ENCODE assay signal across 11 cellular contexts in genomic region chr13:96771501-96772367, GRCh38.
A peak's percentile ranks its signal among the peaks of the same experiment; 100 is the strongest.
DNase-seq lines count a peak whose midpoint lies in the region; ATAC-seq and TF ChIP-seq lines count a peak whose summit lies in the region.
"Had no signal": no experiment of that assay in that cellular context is flagged by ENCODE, and none has a peak within 500 bp of the region (broad histone marks: within the 10 kb centered on the region; RNA-seq: fewer than 3 reads in every experiment).

No MANE protein-coding gene starts in this region.

- no peaks in the 10 kb centered on the region for H3K4me1 ChIP-seq in SJCRH30
- H3K4me1 ChIP-seq in neural progenitor cell: peaks cover 47% of the 10 kb centered on the region
- H3K4me1 ChIP-seq: gastroesophageal sphincter had no signal

- no peaks in the 10 kb centered on the region for H4K20me1 ChIP-seq in neural progenitor cell (ENCODE audit: low read depth)

- TF ChIP-seq POLR2A in NB4 (IDR thresholded peaks at IDR 0.05; ENCODE audit: extremely low read depth, insufficient read length): no peak

- no peak overlapping the region for H3K4me3 ChIP-seq in AG10803 (ENCODE audit: low read length)
- no peak overlapping the region for H3K4me3 ChIP-seq in NB4 (ENCODE audit: low read depth, low read length)
- H3K4me3 ChIP-seq in SJCRH30: no peak overlapping the region
- no peak overlapping the region for H3K4me3 ChIP-seq in neural progenitor cell
- H3K4me3 ChIP-seq: gastroesophageal sphincter, mucosa of descending colon had no signal

- H3F3A ChIP-seq in neural progenitor cell (ENCODE audit: low read depth): peaks cover 17% of the 10 kb centered on the region

- H3K9me3 Mint-ChIP-seq in neural progenitor cell: no peaks in the 10 kb centered on the region

- H2AFZ ChIP-seq in neural progenitor cell (replicated peaks): no peak overlapping the region

- TF ChIP-seq CTCF in AG10803 (conservative IDR thresholded peaks at IDR 0.05; ENCODE audit: low read length) (no peak), NB4 (IDR thresholded peaks at IDR 0.05; ENCODE audit: low read depth, low read length) (no peak), neural progenitor cell (IDR thresholded peaks at IDR 0.05) (no peak)

- H3K27me3 ChIP-seq in SJCRH30: no peaks in the 10 kb centered on the region
- no peaks in the 10 kb centered on the region for H3K27me3 ChIP-seq in neural progenitor cell
- H3K27me3 ChIP-seq: gastroesophageal sphincter had no signal

- no peaks in the 10 kb centered on the region for H3K79me2 ChIP-seq in neural progenitor cell (ENCODE audit: low read depth)

- H3K36me3 Mint-ChIP-seq in neural progenitor cell: no peaks in the 10 kb centered on the region

- ATAC-seq in GM19025 (IDR thresholded peaks at IDR 0.05; ENCODE audit: low read depth, unreplicated experiment) (peak; percentile 63), HG02852 (IDR thresholded peaks at IDR 0.05; ENCODE audit: unreplicated experiment) (peak; percentile 66), HG03571 (IDR thresholded peaks at IDR 0.05; ENCODE audit: unreplicated experiment) (no peak)
- ATAC-seq: gastroesophageal sphincter, mucosa of descending colon, PC-3 had no signal

- H3K9me3 ChIP-seq in SJCRH30 (replicated peaks) (no peaks in the 10 kb centered on the region), neural progenitor cell (ENCODE audit: low read depth) (no peaks in the 10 kb centered on the region)
- H3K9me3 ChIP-seq: gastroesophageal sphincter, mucosa of descending colon had no signal

- no peaks in the 10 kb centered on the region for H3K27me3 Mint-ChIP-seq in neural progenitor cell (ENCODE audit: insufficient read depth, low read depth)

- H3K4me3 Mint-ChIP-seq in neural progenitor cell: no peak overlapping the region

- H3K36me3 ChIP-seq in SJCRH30 (no peaks in the 10 kb centered on the region), neural progenitor cell (no peaks in the 10 kb centered on the region)
- H3K36me3 ChIP-seq: gastroesophageal sphincter had no signal

- H3K27ac Mint-ChIP-seq in neural progenitor cell: no peak overlapping the region

- no peaks in the 10 kb centered on the region for H3K4me1 Mint-ChIP-seq in neural progenitor cell

- H3K27ac ChIP-seq in SJCRH30 (no peak overlapping the region), neural progenitor cell (no peak overlapping the region)
- H3K27ac ChIP-seq: gastroesophageal sphincter had no signal

- peak; percentile 17 for DNase-seq in AG10803 (ENCODE audit: low read depth)
- peak; percentile 58 for DNase-seq in NB4 (ENCODE audit: low read depth)
- DNase-seq in SJCRH30: no peak
- no peak for DNase-seq in neural progenitor cell (ENCODE audit: low spot score)
- DNase-seq in mesenteric fat pad (ENCODE audit: low spot score): no peak

- H3K4me2 ChIP-seq in neural progenitor cell: no peak overlapping the region

- H3K9ac ChIP-seq in neural progenitor cell: no peak overlapping the region

Comparison
In these comparisons a context has a peak if more than half of its experiments do, and no peak if none do; other contexts are left out.
1. DNase-seq: peak in AG10803 (single experiment) and NB4 (single experiment); none in SJCRH30 (0 of 2), neural progenitor cell (single experiment) and mesenteric fat pad (single experiment).